In the genomic region with DNA sequence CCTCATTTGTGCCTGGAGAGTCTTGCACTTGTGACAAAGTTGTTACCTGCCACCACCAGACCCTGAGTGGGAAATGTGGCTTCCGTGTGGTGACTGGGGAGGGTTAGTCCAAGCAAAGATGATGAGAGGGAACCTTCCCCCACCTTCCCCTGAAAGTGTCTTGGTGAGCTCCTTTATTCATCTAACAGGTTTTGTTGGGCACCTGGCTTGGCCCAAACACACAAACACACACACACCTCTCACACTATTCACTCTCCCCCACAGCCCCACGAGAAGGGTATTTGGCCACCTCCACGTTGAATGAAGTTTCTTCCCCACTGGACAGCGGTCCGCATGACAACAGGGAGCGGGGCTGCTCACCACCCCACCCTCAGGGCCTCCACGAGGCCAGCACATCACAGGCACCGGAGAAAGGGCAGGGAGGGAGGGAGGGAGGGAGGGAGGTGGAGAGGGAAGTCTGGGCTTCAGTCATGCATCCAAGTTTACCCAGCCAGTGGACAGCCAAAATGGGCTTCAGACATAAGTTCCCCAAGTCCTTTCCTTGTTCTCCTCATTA, we compare ENCODE assay signal across 27 cellular contexts. TPM values are rescaled to one million over a fixed set of nuclear protein-coding genes. Genes with fewer than 3 reads are reported as not detected.
"Had no signal": no experiment of that assay in that cellular context is flagged by ENCODE, and none has a peak within 500 bp of the region (broad histone marks: within the 10 kb centered on the region; RNA-seq: fewer than 3 reads in every experiment).

No MANE protein-coding gene starts in this region.

- H3K4me3 ChIP-seq: coronary artery, heart left ventricle, mucosa of descending colon, right lobe of liver, thoracic aorta had no signal

- H3K9me3 ChIP-seq: heart left ventricle, mucosa of descending colon, right lobe of liver, thoracic aorta had no signal

- H3K27me3 ChIP-seq: right lobe of liver had no signal

- H3K36me3 ChIP-seq: heart left ventricle, right lobe of liver, thoracic aorta had no signal

- DNase-seq: activated B cell treated with CpG ODN at 0.5 μM for 24 hours; activated CD4-positive, alpha-beta T cell treated with anti-CD3 and anti-CD28 coated beads for 4 hours; activated CD4-positive, alpha-beta T cell treated with anti-CD3 and anti-CD28 coated beads, Interleukin-2, amount 50 U/mL, for 48 hours; activated naive CD4-positive, alpha-beta T cell treated with Interleukin-2 at 50 U/mL for 16 hours; activated naive CD8-positive, alpha-beta T cell treated with anti-CD3 and anti-CD28 coated beads, Interleukin-2, amount 10 ng/mL, durations not matched to agents 7 days and 5 days; activated T-cell treated with anti-CD3 and anti-CD28 coated beads, Interleukin-2, amount 50 U/mL, for 1 hour; amygdala; mesendoderm; nucleus accumbens; right lobe of liver; small intestine; stimulated activated CD4-positive, alpha-beta T cell treated with anti-CD3 and anti-CD28 coated beads, Interleukin-15, amount 100 ng/mL, for 24 hours; stimulated activated naive B cell treated with anti-CD40 and anti-IgM and Interleukin-4, amounts not matched to agents 10 μg/mL and 1 μg/mL and 100 μg/mL, for 72 hours; T-helper 9 cell had no signal

- H3K27ac Mint-ChIP-seq: activated B cell treated with CpG ODN at 0.5 μM for 24 hours; activated naive CD8-positive, alpha-beta T cell treated with anti-CD3 and anti-CD28 coated beads, Interleukin-2, amount 10 ng/mL, durations not matched to agents 7 days and 5 days; activated T-helper 17 cell treated with anti-CD3 and anti-CD28 coated beads, Interleukin-2, amount 50 U/mL, for 72 hours; stimulated activated naive B cell treated with anti-CD40 and anti-IgM and Interleukin-4, amounts not matched to agents 10 μg/mL and 1 μg/mL and 100 μg/mL, for 72 hours had no signal

- H3K4me3 Mint-ChIP-seq: activated B cell treated with CpG ODN at 0.5 μM for 24 hours; activated naive CD8-positive, alpha-beta T cell treated with anti-CD3 and anti-CD28 coated beads, Interleukin-2, amount 10 ng/mL, durations not matched to agents 7 days and 5 days; activated T-helper 17 cell treated with anti-CD3 and anti-CD28 coated beads, Interleukin-2, amount 50 U/mL, for 72 hours; nephron progenitor cell; stimulated activated naive B cell treated with anti-CD40 and anti-IgM and Interleukin-4, amounts not matched to agents 10 μg/mL and 1 μg/mL and 100 μg/mL, for 72 hours had no signal

- ATAC-seq: activated T-helper 17 cell treated with anti-CD3 and anti-CD28 coated beads, Interleukin-2, amount 50 U/mL, for 72 hours; left colon had no signal

- H3K4me1 ChIP-seq: heart left ventricle, right lobe of liver had no signal

- H3K27ac ChIP-seq: coronary artery, heart left ventricle, right lobe of liver, thoracic aorta had no signal

- H3K36me3 Mint-ChIP-seq: activated naive CD8-positive, alpha-beta T cell treated with anti-CD3 and anti-CD28 coated beads, Interleukin-2, amount 10 ng/mL, durations not matched to agents 7 days and 5 days; stimulated activated naive B cell treated with anti-CD40 and anti-IgM and Interleukin-4, amounts not matched to agents 10 μg/mL and 1 μg/mL and 100 μg/mL, for 72 hours had no signal

- H3K9me3 Mint-ChIP-seq: activated B cell treated with CpG ODN at 0.5 μM for 24 hours; activated naive CD8-positive, alpha-beta T cell treated with anti-CD3 and anti-CD28 coated beads, Interleukin-2, amount 10 ng/mL, durations not matched to agents 7 days and 5 days; activated T-helper 17 cell treated with anti-CD3 and anti-CD28 coated beads, Interleukin-2, amount 50 U/mL, for 72 hours; nephron progenitor cell; stimulated activated naive B cell treated with anti-CD40 and anti-IgM and Interleukin-4, amounts not matched to agents 10 μg/mL and 1 μg/mL and 100 μg/mL, for 72 hours had no signal

- H3K4me1 Mint-ChIP-seq: activated B cell treated with CpG ODN at 0.5 μM for 24 hours; activated T-helper 17 cell treated with anti-CD3 and anti-CD28 coated beads, Interleukin-2, amount 50 U/mL, for 72 hours; stimulated activated naive B cell treated with anti-CD40 and anti-IgM and Interleukin-4, amounts not matched to agents 10 μg/mL and 1 μg/mL and 100 μg/mL, for 72 hours had no signal

RNA-seq across cellular contexts. Expression of a gene that starts 1.4 kb away (rescaled TPM):
- total RNA-seq: activated B cell treated with CpG ODN at 0.5 μM for 24 hours; activated naive CD8-positive, alpha-beta T cell treated with anti-CD3 and anti-CD28 coated beads, Interleukin-2, amount 10 ng/mL, durations not matched to agents 7 days and 5 days; activated T-helper 17 cell treated with anti-CD3 and anti-CD28 coated beads, Interleukin-2, amount 50 U/mL, for 72 hours; bronchial epithelial cell; epithelial cell of proximal tubule; fibroblast of villous mesenchyme; heart left ventricle; left colon; lower leg skin; right lobe of liver; T-helper 1 cell treated with Interleukin-12 subunit alpha and Interleukin-12 subunit beta and Interleukin-4 antibody, amounts not matched to agents 30 ng/mL and 1 ng/mL, for 36 hours; thoracic aorta; urinary bladder had no signal
- polyA plus RNA-seq: heart left ventricle, small intestine, urinary bladder had no signal

RNA-seq across cellular contexts. Expression of a gene that starts 52.8 kb away (rescaled TPM):
- total RNA-seq: activated B cell treated with CpG ODN at 0.5 μM for 24 hours; activated naive CD8-positive, alpha-beta T cell treated with anti-CD3 and anti-CD28 coated beads, Interleukin-2, amount 10 ng/mL, durations not matched to agents 7 days and 5 days; activated T-helper 17 cell treated with anti-CD3 and anti-CD28 coated beads, Interleukin-2, amount 50 U/mL, for 72 hours; bronchial epithelial cell; T-helper 1 cell treated with Interleukin-12 subunit alpha and Interleukin-12 subunit beta and Interleukin-4 antibody, amounts not matched to agents 30 ng/mL and 1 ng/mL, for 36 hours had no signal
